8 cellular contexts compared by ENCODE assay signal in genomic region chr7:141551080-141551772, GRCh38. TPM values are rescaled to one million over a fixed set of nuclear protein-coding genes. Genes with fewer than 3 reads are reported as not detected.
A peak's percentile ranks its signal among the peaks of the same experiment; 100 is the strongest.
DNase-seq lines count a peak whose midpoint lies in the region; ATAC-seq, FAIRE-seq and TF ChIP-seq lines count a peak whose summit lies in the region.

Gene AGK (plus strand): TSS chr7:141551410. CDS start chr7:141555467, 4,057 bp downstream.

- TF ChIP-seq CTCF in WTC11 (IDR thresholded peaks at IDR 0.05) (no peak), bronchial epithelial cell (IDR thresholded peaks at IDR 0.05; ENCODE audit: insufficient read depth, low read length, severe bottlenecking) (no peak)

- POLR2A ChIA-PET in WTC11 (lab: Charles Lee): interaction anchor here (0.6 to 1.7 kb wide), 2 partner anchors 34 to 328 kb away, joined by 4 to 6 read pairs; no protein-coding TSS in a partner anchor

- H3K27me3 Mint-ChIP-seq in WTC11 (ENCODE audit: low read depth): no peaks in the 10 kb centered on the region

- in situ Hi-C loops in ACHN (cut with HindIII; ENCODE audit: low pct_ligation_motif_present, low pct_unique_long_range_greater_than_20kb, low sequenced_read_pairs): no loop called here

- no peaks in the 10 kb centered on the region for H3K36me3 ChIP-seq in bronchial epithelial cell (ENCODE audit: control insufficient read depth, insufficient read depth, low read length)

- H3K4me3 ChIP-seq in bronchial epithelial cell (ENCODE audit: low read depth, low read length): peak within 1 kb of the TSS; percentile 50

- H3K4me1 Mint-ChIP-seq in WTC11: peaks cover 28% of the 10 kb centered on the region

- no peaks in the 10 kb centered on the region for H3K9me3 Mint-ChIP-seq in WTC11

- H3K4me3 Mint-ChIP-seq in WTC11: peak within 1 kb of the TSS; percentile 84

- no peak for FAIRE-seq in bronchial epithelial cell (lab: Jason Lieb, UNC)

- H3K27ac Mint-ChIP-seq in WTC11: peak within 1 kb of the TSS; percentile 56

- CTCF ChIA-PET in WTC11 (lab: Charles Lee): interaction anchor here (1.6 to 2.8 kb wide), 3 partner anchors 18 to 187 kb away, joined by 4 to 12 read pairs (median 12); partner anchors contain the start of gene SSBP1

- peaks cover 5% of the 10 kb centered on the region for H3K36me3 Mint-ChIP-seq in WTC11

- H3K27me3 ChIP-seq in bronchial epithelial cell (ENCODE audit: control insufficient read depth, insufficient read depth, low read length): no peaks in the 10 kb centered on the region

- DNase-seq in ACHN (peak; percentile 90), NCI-H2196 (lab: John Stamatoyannopoulos, UW; ENCODE audit: unreplicated experiment) (peak; percentile 82), WTC11 (ENCODE audit: low spot score) (peak; percentile 82), bronchial epithelial cell (ENCODE audit: low read depth) (peak; percentile 36), inferior parietal cortex (ENCODE audit: extremely low spot score) (peak; percentile 78)
- DNase-seq in stimulated activated CD4-positive, alpha-beta T cell treated with anti-CD3 and anti-CD28 coated beads, Interleukin-12 subunit alpha, Interleukin-12 subunit beta, amount 100 ng/mL, for 24 hours (ENCODE audit: low read depth in 2 of 2): peak; percentile 70 to 75

- ATAC-seq in GM18861 (IDR thresholded peaks at IDR 0.05; ENCODE audit: unreplicated experiment) (peak; percentile 89), HG03066 (IDR thresholded peaks at IDR 0.05; ENCODE audit: low read depth, unreplicated experiment) (peak; percentile 89), WTC11 (peak; percentile 95)

TF ChIP-seq in WTC11, 78 proteins besides CTCF, POLR2A, EP300 and RAD21 (continues in another document):
- TF ChIP-seq FOXP4 (CRISPR knock-in tag; IDR thresholded peaks at IDR 0.05): peak; percentile 76
- peak; percentile 97 for TF ChIP-seq FOXP1 (CRISPR knock-in tag; IDR thresholded peaks at IDR 0.05; ENCODE audit: borderline replicate concordance)
- TF ChIP-seq JAZF1 (CRISPR knock-in tag; IDR thresholded peaks at IDR 0.05): no peak
- peak; percentile 88 for TF ChIP-seq MYBL2 (CRISPR knock-in tag; IDR thresholded peaks at IDR 0.05)
- no peak for TF ChIP-seq ZNF416 (CRISPR knock-in tag; IDR thresholded peaks at IDR 0.05)
- peak; percentile 88 for TF ChIP-seq JUN (CRISPR knock-in tag; IDR thresholded peaks at IDR 0.05)
- 0 out of 2 replicates have a peak, but pooled peaks have one; percentile 80 for TF ChIP-seq ARID4B (CRISPR knock-in tag; IDR thresholded peaks at IDR 0.05; ENCODE audit: borderline replicate concordance)
- TF ChIP-seq ZNF121 (CRISPR knock-in tag; IDR thresholded peaks at IDR 0.05): 0 out of 2 replicates have a peak, but pooled peaks have one; percentile 48
- TF ChIP-seq ATF1 (CRISPR knock-in tag; IDR thresholded peaks at IDR 0.05): 0 out of 2 replicates have a peak, but pooled peaks have one; percentile 9
- no peak for TF ChIP-seq PRRX2 (CRISPR knock-in tag; IDR thresholded peaks at IDR 0.05)
- no peak for TF ChIP-seq SMAD4 (CRISPR knock-in tag; IDR thresholded peaks at IDR 0.05)
- TF ChIP-seq ERG (CRISPR knock-in tag; IDR thresholded peaks at IDR 0.05): no peak
- TF ChIP-seq E2F4 (CRISPR knock-in tag; IDR thresholded peaks at IDR 0.05; ENCODE audit: borderline replicate concordance, low read depth): peak; percentile 72; the same call in 1 of the 2 replicates
- peak; percentile 62; the same call in 1 of the 2 replicates for TF ChIP-seq ZNF317 (CRISPR knock-in tag; IDR thresholded peaks at IDR 0.05; ENCODE audit: borderline replicate concordance, low read depth)
- no peak for TF ChIP-seq ATF3 (CRISPR knock-in tag; conservative IDR thresholded peaks at IDR 0.05)
- peak; percentile 91 for TF ChIP-seq ETV6 (CRISPR knock-in tag; IDR thresholded peaks at IDR 0.05)
- TF ChIP-seq ZNF219 (CRISPR knock-in tag; IDR thresholded peaks at IDR 0.05; ENCODE audit: borderline replicate concordance): peak; percentile 94; the same call in 1 of the 2 replicates
- TF ChIP-seq ESRRA (CRISPR knock-in tag; IDR thresholded peaks at IDR 0.05; ENCODE audit: borderline replicate concordance): peak; percentile 75
- 0 out of 2 replicates have a peak, but pooled peaks have one; percentile 80 for TF ChIP-seq ZBTB43 (CRISPR knock-in tag; IDR thresholded peaks at IDR 0.05)

RNA-seq across cellular contexts. Expression of gene AGK, which starts in this region (rescaled TPM):
- 32.2 to 43.0 TPM (median 37.4 TPM) in 3 replicates for total RNA-seq in WTC11 (2021)
- 18.4 and 24.3 TPM in 2 replicates for total RNA-seq in bronchial epithelial cell

Comparison
In these comparisons a context has a peak if more than half of its experiments do, and no peak if none do; other contexts are left out.
1. Peak in every context shown above with its lines: DNase-seq, ATAC-seq and H3K4me3 ChIP-seq.
2. DNase-seq: peak in every context shown above with its lines; median percentile 90 in ACHN; 82 in NCI-H2196; 82 in WTC11; 78 in inferior parietal cortex; 72 in stimulated activated CD4-positive, alpha-beta T cell treated with anti-CD3 and anti-CD28 coated beads, Interleukin-12 subunit alpha, Interleukin-12 subunit beta, amount 100 ng/mL, for 24 hours; 36 in bronchial epithelial cell.